In the genomic region with DNA sequence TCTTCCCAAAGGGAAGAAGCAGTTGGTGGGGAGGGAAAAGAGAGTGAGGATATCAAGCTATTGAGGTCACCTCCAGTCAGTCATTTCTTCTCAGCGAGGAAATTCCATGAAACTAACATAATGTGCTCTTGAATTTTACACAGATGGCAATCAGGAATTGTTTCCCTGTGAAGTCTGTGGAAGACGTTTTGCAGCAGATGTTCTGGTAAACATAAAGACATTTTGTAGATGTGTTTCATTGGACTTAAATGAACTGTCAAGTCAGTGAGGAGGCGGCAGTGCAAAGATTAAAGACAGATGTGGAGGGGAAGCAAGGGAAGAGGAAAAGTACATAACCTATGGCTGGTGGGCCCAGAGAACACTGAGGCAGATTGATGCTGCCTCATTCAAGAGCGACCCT, we compare ENCODE assay signal across 29 cellular contexts. TPM values are rescaled to one million over a fixed set of nuclear protein-coding genes. Genes with fewer than 3 reads are reported as not detected.
"Had no signal": no experiment of that assay in that cellular context is flagged by ENCODE, and none has a peak within 500 bp of the region (broad histone marks: within the 10 kb centered on the region; RNA-seq: fewer than 3 reads in every experiment).

No MANE protein-coding gene starts in this region.

- H3K4me3 ChIP-seq: gastrocnemius medialis, left ventricle myocardium inferior, neural progenitor cell, sigmoid colon, spleen, thyroid gland had no signal

- H3K27ac ChIP-seq: epithelial cell of prostate, gastrocnemius medialis, left ventricle myocardium inferior, neural progenitor cell, sigmoid colon, spleen, thyroid gland, WERI-Rb-1 had no signal

- H3K36me3 Mint-ChIP-seq: brain had no signal

- H3K27me3 Mint-ChIP-seq: activated naive CD4-positive, alpha-beta T cell treated with anti-CD3 and anti-CD28 coated beads, Interleukin-2, amount 50 U/mL, for 24 hours; brain; naive thymus-derived CD4-positive, alpha-beta T cell; progenitor cell of endocrine pancreas; stimulated activated naive CD8-positive, alpha-beta T cell treated with anti-CD3 and anti-CD28 coated beads, Interleukin-15, Interleukin-2, amounts not matched to agents 100 ng/mL and 50 ng/mL, for 24 hours had no signal

- H3K9me3 ChIP-seq: gastrocnemius medialis, sigmoid colon, spleen, thyroid gland had no signal

- H3K4me1 ChIP-seq: gastrocnemius medialis, left ventricle myocardium inferior, neural progenitor cell, sigmoid colon, spleen, thyroid gland had no signal

- H3K4me2 ChIP-seq: neural progenitor cell had no signal

- H3K9ac ChIP-seq: neural progenitor cell had no signal

- DNase-seq: activated CD4-positive, alpha-beta T cell treated with anti-CD3 and anti-CD28 coated beads, Interleukin-2, amount 50 U/mL, for 1 hour; activated CD4-positive, CD25-positive, alpha-beta regulatory T cell treated with anti-CD3 and anti-CD28 coated beads, Interleukin-2, amount 50 U/mL, for 72 hours; activated CD8-positive, alpha-beta T cell treated with anti-CD3 and anti-CD28 coated beads, Interleukin-2, amount 10 ng/mL, durations not matched to agents 7 days and 5 days; activated gamma-delta T cell treated with Interleukin-2 at 50 U/mL for 16 hours; activated T-cell treated with anti-CD3 and anti-CD28 coated beads, Interleukin-2, amount 50 U/mL, for 1 hour; aorta; gastrocnemius medialis; hippocampal formation; kidney glomerular epithelial cell; left ventricle myocardium inferior; naive thymus-derived CD4-positive, alpha-beta T cell; retina; sigmoid colon; spleen; stimulated activated CD4-positive, alpha-beta T cell treated with anti-CD3 and anti-CD28 coated beads, Interleukin-4, amount 100 ng/mL, for 24 hours; substantia nigra; thyroid gland; WERI-Rb-1 had no signal

- H3K4me3 Mint-ChIP-seq: activated CD8-positive, alpha-beta T cell treated with anti-CD3 and anti-CD28 coated beads, Interleukin-2, amount 10 ng/mL, durations not matched to agents 7 days and 5 days; activated naive CD4-positive, alpha-beta T cell treated with anti-CD3 and anti-CD28 coated beads, Interleukin-2, amount 50 U/mL, for 24 hours; naive thymus-derived CD4-positive, alpha-beta T cell; neural progenitor cell; stimulated activated naive CD8-positive, alpha-beta T cell treated with anti-CD3 and anti-CD28 coated beads, Interleukin-15, Interleukin-2, amounts not matched to agents 100 ng/mL and 50 ng/mL, for 24 hours had no signal

- H3K4me1 Mint-ChIP-seq: activated naive CD4-positive, alpha-beta T cell treated with anti-CD3 and anti-CD28 coated beads, Interleukin-2, amount 50 U/mL, for 24 hours; naive thymus-derived CD4-positive, alpha-beta T cell; neural progenitor cell had no signal

- H3K36me3 ChIP-seq: gastrocnemius medialis, left ventricle myocardium inferior, neural progenitor cell, sigmoid colon, spleen, thyroid gland, WERI-Rb-1 had no signal

- ATAC-seq: activated CD8-positive, alpha-beta T cell treated with anti-CD3 and anti-CD28 coated beads, Interleukin-2, amount 10 ng/mL, durations not matched to agents 7 days and 5 days; gastrocnemius medialis; naive thymus-derived CD4-positive, alpha-beta T cell had no signal

- H3K9me3 Mint-ChIP-seq: activated naive CD4-positive, alpha-beta T cell treated with anti-CD3 and anti-CD28 coated beads, Interleukin-2, amount 50 U/mL, for 24 hours; stimulated activated naive CD8-positive, alpha-beta T cell treated with anti-CD3 and anti-CD28 coated beads, Interleukin-15, Interleukin-2, amounts not matched to agents 100 ng/mL and 50 ng/mL, for 24 hours had no signal

- H3K27ac Mint-ChIP-seq: activated CD8-positive, alpha-beta T cell treated with anti-CD3 and anti-CD28 coated beads, Interleukin-2, amount 10 ng/mL, durations not matched to agents 7 days and 5 days; activated naive CD4-positive, alpha-beta T cell treated with anti-CD3 and anti-CD28 coated beads, Interleukin-2, amount 50 U/mL, for 24 hours; naive thymus-derived CD4-positive, alpha-beta T cell; neural progenitor cell; progenitor cell of endocrine pancreas; stimulated activated naive CD8-positive, alpha-beta T cell treated with anti-CD3 and anti-CD28 coated beads, Interleukin-15, Interleukin-2, amounts not matched to agents 100 ng/mL and 50 ng/mL, for 24 hours had no signal

- H3K27me3 ChIP-seq: gastrocnemius medialis, neural progenitor cell, sigmoid colon, spleen, thyroid gland had no signal

RNA-seq across cellular contexts. Expression of a gene that starts 19.9 kb away (rescaled TPM):
- total RNA-seq: activated CD8-positive, alpha-beta T cell treated with anti-CD3 and anti-CD28 coated beads, Interleukin-2, amount 10 ng/mL, durations not matched to agents 7 days and 5 days; aorta; cardiac septum; chondrocyte; gastrocnemius medialis; left ventricle myocardium inferior; lung microvascular endothelial cell; osteocyte; progenitor cell of endocrine pancreas; sigmoid colon; thyroid gland; ureter had no signal
- polyA plus RNA-seq: aorta; naive thymus-derived CD4-positive, alpha-beta T cell; sigmoid colon had no signal
